ENCODE assay signal across 1 cellular context in the genomic region with DNA sequence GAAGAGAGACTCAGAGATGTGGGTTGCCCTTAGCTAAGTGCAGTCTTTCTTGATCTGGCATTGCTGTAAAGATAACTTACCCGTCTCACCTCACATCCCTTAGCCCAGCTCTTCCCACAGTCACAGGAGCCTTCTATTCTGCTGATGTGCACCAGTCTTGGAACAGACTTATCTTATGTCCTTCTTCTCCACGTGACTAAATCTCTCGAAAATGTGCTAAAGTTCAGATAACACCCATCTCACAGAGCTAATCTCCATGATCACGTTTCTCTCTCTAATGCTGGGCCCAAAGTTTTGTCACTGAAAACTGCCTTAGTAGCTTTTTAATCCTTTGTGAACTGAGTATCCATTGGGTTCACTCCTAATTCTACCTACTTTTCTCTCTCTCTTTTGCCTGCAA.
TF ChIP-seq lines count a peak whose summit lies in the region.

No MANE protein-coding gene starts in this region.

TF ChIP-seq in K562, 482 proteins besides CTCF, POLR2A, EP300 and RAD21 (continued from another document and continues in another):
- no peak for TF ChIP-seq RUNX1 (IDR thresholded peaks at IDR 0.05; ENCODE audit: low read depth)
- peak; percentile 40 for TF ChIP-seq NCOR1 (IDR thresholded peaks at IDR 0.05)
- TF ChIP-seq ZNF347 (CRISPR knock-in tag; IDR thresholded peaks at IDR 0.05; ENCODE audit: low read depth) = no peak
- TF ChIP-seq NFXL1 (CRISPR knock-in tag; IDR thresholded peaks at IDR 0.05) = no peak
- TF ChIP-seq FOXA3 (CRISPR knock-in tag; conservative IDR thresholded peaks at IDR 0.05 in 1 of 2, IDR thresholded peaks at IDR 0.05 in 1 of 2) = no peak
- TF ChIP-seq ZSCAN32 (CRISPR knock-in tag; IDR thresholded peaks at IDR 0.05) = no peak
- no peak for TF ChIP-seq SIN3B (IDR thresholded peaks at IDR 0.05; ENCODE audit: low read depth)
- no peak for TF ChIP-seq POLR2AphosphoS2 (IDR thresholded peaks at IDR 0.05; ENCODE audit: low read length)
- TF ChIP-seq NCOA6 (IDR thresholded peaks at IDR 0.05) = no peak
- TF ChIP-seq, protein P1, sequence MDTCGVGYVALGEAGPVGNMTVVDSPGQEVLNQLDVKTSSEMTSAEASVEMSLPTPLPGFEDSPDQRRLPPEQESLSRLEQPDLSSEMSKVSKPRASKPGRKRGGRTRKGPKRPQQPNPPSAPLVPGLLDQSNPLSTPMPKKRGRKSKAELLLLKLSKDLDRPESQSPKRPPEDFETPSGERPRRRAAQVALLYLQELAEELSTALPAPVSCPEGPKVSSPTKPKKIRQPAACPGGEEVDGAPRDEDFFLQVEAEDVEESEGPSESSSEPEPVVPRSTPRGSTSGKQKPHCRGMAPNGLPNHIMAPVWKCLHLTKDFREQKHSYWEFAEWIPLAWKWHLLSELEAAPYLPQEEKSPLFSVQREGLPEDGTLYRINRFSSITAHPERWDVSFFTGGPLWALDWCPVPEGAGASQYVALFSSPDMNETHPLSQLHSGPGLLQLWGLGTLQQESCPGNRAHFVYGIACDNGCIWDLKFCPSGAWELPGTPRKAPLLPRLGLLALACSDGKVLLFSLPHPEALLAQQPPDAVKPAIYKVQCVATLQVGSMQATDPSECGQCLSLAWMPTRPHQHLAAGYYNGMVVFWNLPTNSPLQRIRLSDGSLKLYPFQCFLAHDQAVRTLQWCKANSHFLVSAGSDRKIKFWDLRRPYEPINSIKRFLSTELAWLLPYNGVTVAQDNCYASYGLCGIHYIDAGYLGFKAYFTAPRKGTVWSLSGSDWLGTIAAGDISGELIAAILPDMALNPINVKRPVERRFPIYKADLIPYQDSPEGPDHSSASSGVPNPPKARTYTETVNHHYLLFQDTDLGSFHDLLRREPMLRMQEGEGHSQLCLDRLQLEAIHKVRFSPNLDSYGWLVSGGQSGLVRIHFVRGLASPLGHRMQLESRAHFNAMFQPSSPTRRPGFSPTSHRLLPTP (IDR thresholded peaks at IDR 0.05; ENCODE audit: borderline replicate concordance, extremely low read depth, insufficient read length) = no peak
- TF ChIP-seq TSC22D4 (tag; IDR thresholded peaks at IDR 0.05) = no peak
- TF ChIP-seq, protein P2, sequence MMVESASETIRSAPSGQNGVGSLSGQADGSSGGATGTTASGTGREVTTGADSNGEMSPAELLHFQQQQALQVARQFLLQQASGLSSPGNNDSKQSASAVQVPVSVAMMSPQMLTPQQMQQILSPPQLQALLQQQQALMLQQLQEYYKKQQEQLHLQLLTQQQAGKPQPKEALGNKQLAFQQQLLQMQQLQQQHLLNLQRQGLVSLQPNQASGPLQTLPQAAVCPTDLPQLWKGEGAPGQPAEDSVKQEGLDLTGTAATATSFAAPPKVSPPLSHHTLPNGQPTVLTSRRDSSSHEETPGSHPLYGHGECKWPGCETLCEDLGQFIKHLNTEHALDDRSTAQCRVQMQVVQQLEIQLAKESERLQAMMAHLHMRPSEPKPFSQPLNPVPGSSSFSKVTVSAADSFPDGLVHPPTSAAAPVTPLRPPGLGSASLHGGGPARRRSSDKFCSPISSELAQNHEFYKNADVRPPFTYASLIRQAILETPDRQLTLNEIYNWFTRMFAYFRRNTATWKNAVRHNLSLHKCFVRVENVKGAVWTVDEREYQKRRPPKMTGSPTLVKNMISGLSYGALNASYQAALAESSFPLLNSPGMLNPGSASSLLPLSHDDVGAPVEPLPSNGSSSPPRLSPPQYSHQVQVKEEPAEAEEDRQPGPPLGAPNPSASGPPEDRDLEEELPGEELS (CRISPR knock-in tag; IDR thresholded peaks at IDR 0.05; ENCODE audit: borderline replicate concordance) = no peak
- no peak for TF ChIP-seq SRSF7 (optimal IDR thresholded peaks at IDR 0.05; ENCODE audit: low read depth, low read length)
- no peak for TF ChIP-seq ZNF586 (CRISPR knock-in tag; conservative IDR thresholded peaks at IDR 0.05)
- no peak for TF ChIP-seq HNRNPUL1 (IDR thresholded peaks at IDR 0.05; ENCODE audit: low read length)
- TF ChIP-seq, protein P3, sequence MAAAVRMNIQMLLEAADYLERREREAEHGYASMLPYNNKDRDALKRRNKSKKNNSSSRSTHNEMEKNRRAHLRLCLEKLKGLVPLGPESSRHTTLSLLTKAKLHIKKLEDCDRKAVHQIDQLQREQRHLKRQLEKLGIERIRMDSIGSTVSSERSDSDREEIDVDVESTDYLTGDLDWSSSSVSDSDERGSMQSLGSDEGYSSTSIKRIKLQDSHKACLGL (CRISPR knock-in tag; IDR thresholded peaks at IDR 0.05; ENCODE audit: borderline replicate concordance, poor library complexity, severe bottlenecking) = no peak
- no peak for TF ChIP-seq LCOR (CRISPR knock-in tag; IDR thresholded peaks at IDR 0.05)
- TF ChIP-seq, protein P4, sequence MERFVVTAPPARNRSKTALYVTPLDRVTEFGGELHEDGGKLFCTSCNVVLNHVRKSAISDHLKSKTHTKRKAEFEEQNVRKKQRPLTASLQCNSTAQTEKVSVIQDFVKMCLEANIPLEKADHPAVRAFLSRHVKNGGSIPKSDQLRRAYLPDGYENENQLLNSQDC (CRISPR knock-in tag; IDR thresholded peaks at IDR 0.05) = no peak
- TF ChIP-seq, protein P5, sequence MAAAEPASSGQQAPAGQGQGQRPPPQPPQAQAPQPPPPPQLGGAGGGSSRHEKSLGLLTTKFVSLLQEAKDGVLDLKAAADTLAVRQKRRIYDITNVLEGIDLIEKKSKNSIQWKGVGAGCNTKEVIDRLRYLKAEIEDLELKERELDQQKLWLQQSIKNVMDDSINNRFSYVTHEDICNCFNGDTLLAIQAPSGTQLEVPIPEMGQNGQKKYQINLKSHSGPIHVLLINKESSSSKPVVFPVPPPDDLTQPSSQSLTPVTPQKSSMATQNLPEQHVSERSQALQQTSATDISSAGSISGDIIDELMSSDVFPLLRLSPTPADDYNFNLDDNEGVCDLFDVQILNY (CRISPR knock-in tag; IDR thresholded peaks at IDR 0.05) = no peak
- no peak for TF ChIP-seq CHCHD3 (CRISPR knock-in tag; IDR thresholded peaks at IDR 0.05)
- 0 out of 2 replicates have a peak, but pooled peaks have one; percentile 28 for TF ChIP-seq DPF2 (IDR thresholded peaks at IDR 0.05)
- no peak for TF ChIP-seq HNRNPK (IDR thresholded peaks at IDR 0.05; ENCODE audit: low read depth, low read length, poor library complexity, severe bottlenecking)
- TF ChIP-seq ILF3 (IDR thresholded peaks at IDR 0.05; ENCODE audit: borderline replicate concordance) = no peak
- TF ChIP-seq HNRNPL (IDR thresholded peaks at IDR 0.05; ENCODE audit: low read depth, low read length) = no peak
- peak; percentile 63 for TF ChIP-seq TAL1 (IDR thresholded peaks at IDR 0.05)
- TF ChIP-seq ZNF324 (CRISPR knock-in tag; IDR thresholded peaks at IDR 0.05) = no peak
- no peak for TF ChIP-seq PHB (CRISPR knock-in tag; IDR thresholded peaks at IDR 0.05)
- peak in 1 of 2 experiments; percentile 56; a peak in 1 of 4 replicates for TF ChIP-seq RCOR1 (IDR thresholded peaks at IDR 0.05; ENCODE audit: borderline replicate concordance in 1 of 2, low read depth in 2 of 2, low read length in 2 of 2)
- TF ChIP-seq ZNF121 (CRISPR knock-in tag; conservative IDR thresholded peaks at IDR 0.05) = no peak
- TF ChIP-seq ZNF431 (CRISPR knock-in tag; IDR thresholded peaks at IDR 0.05) = no peak
- TF ChIP-seq, protein P6, sequence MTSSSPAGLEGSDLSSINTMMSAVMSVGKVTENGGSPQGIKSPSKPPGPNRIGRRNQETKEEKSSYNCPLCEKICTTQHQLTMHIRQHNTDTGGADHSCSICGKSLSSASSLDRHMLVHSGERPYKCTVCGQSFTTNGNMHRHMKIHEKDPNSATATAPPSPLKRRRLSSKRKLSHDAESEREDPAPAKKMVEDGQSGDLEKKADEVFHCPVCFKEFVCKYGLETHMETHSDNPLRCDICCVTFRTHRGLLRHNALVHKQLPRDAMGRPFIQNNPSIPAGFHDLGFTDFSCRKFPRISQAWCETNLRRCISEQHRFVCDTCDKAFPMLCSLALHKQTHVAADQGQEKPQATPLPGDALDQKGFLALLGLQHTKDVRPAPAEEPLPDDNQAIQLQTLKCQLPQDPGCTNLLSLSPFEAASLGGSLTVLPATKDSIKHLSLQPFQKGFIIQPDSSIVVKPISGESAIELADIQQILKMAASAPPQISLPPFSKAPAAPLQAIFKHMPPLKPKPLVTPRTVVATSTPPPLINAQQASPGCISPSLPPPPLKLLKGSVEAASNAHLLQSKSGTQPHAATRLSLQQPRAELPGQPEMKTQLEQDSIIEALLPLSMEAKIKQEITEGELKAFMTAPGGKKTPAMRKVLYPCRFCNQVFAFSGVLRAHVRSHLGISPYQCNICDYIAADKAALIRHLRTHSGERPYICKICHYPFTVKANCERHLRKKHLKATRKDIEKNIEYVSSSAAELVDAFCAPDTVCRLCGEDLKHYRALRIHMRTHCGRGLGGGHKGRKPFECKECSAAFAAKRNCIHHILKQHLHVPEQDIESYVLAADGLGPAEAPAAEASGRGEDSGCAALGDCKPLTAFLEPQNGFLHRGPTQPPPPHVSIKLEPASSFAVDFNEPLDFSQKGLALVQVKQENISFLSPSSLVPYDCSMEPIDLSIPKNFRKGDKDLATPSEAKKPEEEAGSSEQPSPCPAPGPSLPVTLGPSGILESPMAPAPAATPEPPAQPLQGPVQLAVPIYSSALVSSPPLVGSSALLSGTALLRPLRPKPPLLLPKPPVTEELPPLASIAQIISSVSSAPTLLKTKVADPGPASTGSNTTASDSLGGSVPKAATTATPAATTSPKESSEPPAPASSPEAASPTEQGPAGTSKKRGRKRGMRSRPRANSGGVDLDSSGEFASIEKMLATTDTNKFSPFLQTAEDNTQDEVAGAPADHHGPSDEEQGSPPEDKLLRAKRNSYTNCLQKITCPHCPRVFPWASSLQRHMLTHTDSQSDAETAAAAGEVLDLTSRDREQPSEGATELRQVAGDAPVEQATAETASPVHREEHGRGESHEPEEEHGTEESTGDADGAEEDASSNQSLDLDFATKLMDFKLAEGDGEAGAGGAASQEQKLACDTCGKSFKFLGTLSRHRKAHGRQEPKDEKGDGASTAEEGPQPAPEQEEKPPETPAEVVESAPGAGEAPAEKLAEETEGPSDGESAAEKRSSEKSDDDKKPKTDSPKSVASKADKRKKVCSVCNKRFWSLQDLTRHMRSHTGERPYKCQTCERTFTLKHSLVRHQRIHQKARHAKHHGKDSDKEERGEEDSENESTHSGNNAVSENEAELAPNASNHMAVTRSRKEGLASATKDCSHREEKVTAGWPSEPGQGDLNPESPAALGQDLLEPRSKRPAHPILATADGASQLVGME (CRISPR knock-in tag; IDR thresholded peaks at IDR 0.05) = no peak
- no peak for TF ChIP-seq HMG20A (CRISPR knock-in tag; conservative IDR thresholded peaks at IDR 0.05)
- no peak for TF ChIP-seq NR4A1 (CRISPR knock-in tag; IDR thresholded peaks at IDR 0.05)
- TF ChIP-seq NR4A1 (tag; IDR thresholded peaks at IDR 0.05) = no peak
- TF ChIP-seq SRSF9 (IDR thresholded peaks at IDR 0.05; ENCODE audit: borderline replicate concordance, low read depth, low read length) = no peak
- TF ChIP-seq, protein P7, sequence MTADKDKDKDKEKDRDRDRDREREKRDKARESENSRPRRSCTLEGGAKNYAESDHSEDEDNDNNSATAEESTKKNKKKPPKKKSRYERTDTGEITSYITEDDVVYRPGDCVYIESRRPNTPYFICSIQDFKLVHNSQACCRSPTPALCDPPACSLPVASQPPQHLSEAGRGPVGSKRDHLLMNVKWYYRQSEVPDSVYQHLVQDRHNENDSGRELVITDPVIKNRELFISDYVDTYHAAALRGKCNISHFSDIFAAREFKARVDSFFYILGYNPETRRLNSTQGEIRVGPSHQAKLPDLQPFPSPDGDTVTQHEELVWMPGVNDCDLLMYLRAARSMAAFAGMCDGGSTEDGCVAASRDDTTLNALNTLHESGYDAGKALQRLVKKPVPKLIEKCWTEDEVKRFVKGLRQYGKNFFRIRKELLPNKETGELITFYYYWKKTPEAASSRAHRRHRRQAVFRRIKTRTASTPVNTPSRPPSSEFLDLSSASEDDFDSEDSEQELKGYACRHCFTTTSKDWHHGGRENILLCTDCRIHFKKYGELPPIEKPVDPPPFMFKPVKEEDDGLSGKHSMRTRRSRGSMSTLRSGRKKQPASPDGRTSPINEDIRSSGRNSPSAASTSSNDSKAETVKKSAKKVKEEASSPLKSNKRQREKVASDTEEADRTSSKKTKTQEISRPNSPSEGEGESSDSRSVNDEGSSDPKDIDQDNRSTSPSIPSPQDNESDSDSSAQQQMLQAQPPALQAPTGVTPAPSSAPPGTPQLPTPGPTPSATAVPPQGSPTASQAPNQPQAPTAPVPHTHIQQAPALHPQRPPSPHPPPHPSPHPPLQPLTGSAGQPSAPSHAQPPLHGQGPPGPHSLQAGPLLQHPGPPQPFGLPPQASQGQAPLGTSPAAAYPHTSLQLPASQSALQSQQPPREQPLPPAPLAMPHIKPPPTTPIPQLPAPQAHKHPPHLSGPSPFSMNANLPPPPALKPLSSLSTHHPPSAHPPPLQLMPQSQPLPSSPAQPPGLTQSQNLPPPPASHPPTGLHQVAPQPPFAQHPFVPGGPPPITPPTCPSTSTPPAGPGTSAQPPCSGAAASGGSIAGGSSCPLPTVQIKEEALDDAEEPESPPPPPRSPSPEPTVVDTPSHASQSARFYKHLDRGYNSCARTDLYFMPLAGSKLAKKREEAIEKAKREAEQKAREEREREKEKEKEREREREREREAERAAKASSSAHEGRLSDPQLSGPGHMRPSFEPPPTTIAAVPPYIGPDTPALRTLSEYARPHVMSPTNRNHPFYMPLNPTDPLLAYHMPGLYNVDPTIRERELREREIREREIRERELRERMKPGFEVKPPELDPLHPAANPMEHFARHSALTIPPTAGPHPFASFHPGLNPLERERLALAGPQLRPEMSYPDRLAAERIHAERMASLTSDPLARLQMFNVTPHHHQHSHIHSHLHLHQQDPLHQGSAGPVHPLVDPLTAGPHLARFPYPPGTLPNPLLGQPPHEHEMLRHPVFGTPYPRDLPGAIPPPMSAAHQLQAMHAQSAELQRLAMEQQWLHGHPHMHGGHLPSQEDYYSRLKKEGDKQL (CRISPR knock-in tag; IDR thresholded peaks at IDR 0.05; ENCODE audit: borderline replicate concordance) = no peak
- TF ChIP-seq ZFX (CRISPR knock-in tag; IDR thresholded peaks at IDR 0.05) = peak; percentile 42
- TF ChIP-seq NONO (IDR thresholded peaks at IDR 0.05; ENCODE audit: low read depth in 2 of 2, low read length in 1 of 2) = no peak
- TF ChIP-seq, protein P8, sequence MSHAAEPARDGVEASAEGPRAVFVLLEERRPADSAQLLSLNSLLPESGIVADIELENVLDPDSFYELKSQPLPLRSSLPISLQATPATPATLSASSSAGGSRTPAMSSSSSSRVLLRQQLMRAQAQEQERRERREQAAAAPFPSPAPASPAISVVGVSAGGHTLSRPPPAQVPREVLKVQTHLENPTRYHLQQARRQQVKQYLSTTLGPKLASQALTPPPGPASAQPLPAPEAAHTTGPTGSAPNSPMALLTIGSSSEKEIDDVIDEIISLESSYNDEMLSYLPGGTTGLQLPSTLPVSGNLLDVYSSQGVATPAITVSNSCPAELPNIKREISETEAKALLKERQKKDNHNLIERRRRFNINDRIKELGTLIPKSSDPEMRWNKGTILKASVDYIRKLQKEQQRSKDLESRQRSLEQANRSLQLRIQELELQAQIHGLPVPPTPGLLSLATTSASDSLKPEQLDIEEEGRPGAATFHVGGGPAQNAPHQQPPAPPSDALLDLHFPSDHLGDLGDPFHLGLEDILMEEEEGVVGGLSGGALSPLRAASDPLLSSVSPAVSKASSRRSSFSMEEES (CRISPR knock-in tag; IDR thresholded peaks at IDR 0.05) = peak; percentile 44
- TF ChIP-seq KAT7 (CRISPR knock-in tag; IDR thresholded peaks at IDR 0.05; ENCODE audit: borderline replicate concordance) = no peak
- TF ChIP-seq GTF2E2 (tag; IDR thresholded peaks at IDR 0.05) = no peak
